ENCODE assay signal across 12 cellular contexts in genomic region chr1:41475859-41476567, GRCh38. TPM values are rescaled to one million over a fixed set of nuclear protein-coding genes. Genes with fewer than 3 reads are reported as not detected.
DNase-seq lines count a peak whose midpoint lies in the region; ATAC-seq, FAIRE-seq and TF ChIP-seq lines count a peak whose summit lies in the region.
"Had no signal": no experiment of that assay in that cellular context is flagged by ENCODE, and none has a peak within 500 bp of the region (broad histone marks: within the 10 kb centered on the region; RNA-seq: fewer than 3 reads in every experiment).

No MANE protein-coding gene starts in this region.

- FAIRE-seq in kidney (lab: Jason Lieb, UNC) = no peak

- H3K9me2 ChIP-seq in Loucy (replicated peaks; ENCODE audit: low read depth, low read length) = no peaks in the 10 kb centered on the region

- no peaks in the 10 kb centered on the region for H4K20me1 ChIP-seq in Loucy (ENCODE audit: insufficient read depth, low read length, poor library complexity, severe bottlenecking)
- H4K20me1 ChIP-seq in mammary epithelial cell (ENCODE audit: insufficient read depth, low read length) = no peaks in the 10 kb centered on the region

- CTCF ChIA-PET in mammary epithelial cell (lab: Charles Lee; ENCODE audit: low non-redundant PET) = interaction anchor here (0.5 to 0.6 kb wide), 3 partner anchors 8 to 94 kb away, joined by 3 to 7 read pairs (median 3); partner anchors contain the start of gene EDN2

- peak; percentile 47 for DNase-seq in mammary epithelial cell
- peak; percentile 20 for DNase-seq in kidney
- DNase-seq in transverse colon = no peak
- no peak for DNase-seq in NCI-H187 treated with DMSO at 0.1 percent for 48 hours (lab: John Stamatoyannopoulos, UW)
- no peak for DNase-seq in spleen
- DNase-seq: foreskin melanocyte; KBM-7; stimulated activated naive B cell treated with anti-CD40 and anti-IgM and Interleukin-4, amounts not matched to agents 10 μg/mL and 1 μg/mL and 100 μg/mL, for 72 hours had no signal

- 59% methylated on average over 8 of the region's 8 CpGs for WGBS in mammary epithelial cell (ENCODE audit: low coverage, missing lambda C conversion rate)
- WGBS in transverse colon (ENCODE audit: low coverage in 1 of 2), 2 donors = 53 to 66% methylated on average over 3 to 8 of the region's 8 CpGs
- WGBS in spleen, 5 donors = 49 to 79% (median 66%) methylated on average over 8 of the region's 8 CpGs

- H2AFZ ChIP-seq in Loucy (ENCODE audit: low read length) (no peak overlapping the region), mammary epithelial cell (ENCODE audit: low read depth, low read length) (no peak overlapping the region)

- H3K79me2 ChIP-seq in Loucy (ENCODE audit: insufficient read depth, low read length) (no peaks in the 10 kb centered on the region), mammary epithelial cell (ENCODE audit: insufficient read depth, low read length) (no peaks in the 10 kb centered on the region)

- intact Hi-C loops in mammary epithelial cell (cut with micrococcal nuclease) = no loop called here
- intact Hi-C loops in kidney (cut with DNase I) = no loop called here
- intact Hi-C loops in transverse colon (cut with DNase I; ENCODE audit: low total_unique reads) = no loop called here
- intact Hi-C loops in spleen (cut with DNase I; ENCODE audit: low total_unique reads) = no loop called here

- no peak overlapping the region for H3K4me3 ChIP-seq in Loucy (ENCODE audit: low read length, poor library complexity, severe bottlenecking)
- H3K4me3 ChIP-seq in mammary epithelial cell (replicated peaks in 1 of 3; ENCODE audit: insufficient read depth in 1 of 3, low read depth in 2 of 3, low read length in 3 of 3) = no peak overlapping the region
- H3K4me3 ChIP-seq in kidney (ENCODE audit: low read length in 2 of 2) = no peak overlapping the region
- H3K4me3 ChIP-seq in transverse colon = no peak overlapping the region
- H3K4me3 ChIP-seq in spleen = no peak overlapping the region

- BruUV-seq in mammary epithelial cell (replicated peaks; lab: Mats Ljungman, UMichigan) = no TSS peak

- 0 out of 2 replicates have a peak, but pooled peaks have one; percentile 10 for TF ChIP-seq CTCF in Loucy (conservative IDR thresholded peaks at IDR 0.05; ENCODE audit: low read length)
- TF ChIP-seq CTCF in mammary epithelial cell (conservative IDR thresholded peaks at IDR 0.05 in 1 of 2, IDR thresholded peaks at IDR 0.05 in 1 of 2; ENCODE audit: extremely low read depth in 1 of 2, insufficient read depth in 1 of 2, low read depth in 1 of 2, low read length in 2 of 2) = peak in 1 of 2 donors; percentile 2
- no peak for TF ChIP-seq CTCF in kidney (IDR thresholded peaks at IDR 0.05; ENCODE audit: borderline replicate concordance, extremely low read depth, insufficient read depth)
- no peak for TF ChIP-seq CTCF in transverse colon (IDR thresholded peaks at IDR 0.05)
- no peak for TF ChIP-seq CTCF in spleen (IDR thresholded peaks at IDR 0.05 in 8 of 11, conservative IDR thresholded peaks at IDR 0.05 in 3 of 11)

- H3K36me3 ChIP-seq in Loucy (ENCODE audit: insufficient read depth, low read length) (no peaks in the 10 kb centered on the region), mammary epithelial cell (ENCODE audit: insufficient read depth, low read length) (no peaks in the 10 kb centered on the region), kidney (ENCODE audit: control insufficient read depth in 1 of 2, insufficient read depth in 2 of 2, low read length in 2 of 2) (no peaks in the 10 kb centered on the region), transverse colon (no peaks in the 10 kb centered on the region), spleen (no peaks in the 10 kb centered on the region)
- H3K36me3 ChIP-seq: neutrophil had no signal

- no peaks in the 10 kb centered on the region for H3K4me1 ChIP-seq in Loucy (ENCODE audit: insufficient read depth, low read length, poor library complexity, severe bottlenecking)
- peaks cover 24% of the 10 kb centered on the region for H3K4me1 ChIP-seq in mammary epithelial cell (ENCODE audit: insufficient read depth, low read length)
- H3K4me1 ChIP-seq in kidney (ENCODE audit: control insufficient read depth in 1 of 2, insufficient read depth in 1 of 2, low read depth in 1 of 2, low read length in 2 of 2) = peaks cover 9 to 20% of the 10 kb centered on the region in 2 donors
- peaks cover 28 to 49% (median 35%) of the 10 kb centered on the region in 4 donors for H3K4me1 ChIP-seq in transverse colon
- peaks cover 0 to 54% (median 19%) of the 10 kb centered on the region in 6 donors for H3K4me1 ChIP-seq in spleen

- H3K4me2 ChIP-seq in Loucy (ENCODE audit: low read depth, low read length, poor library complexity, severe bottlenecking) = no peak overlapping the region
- no peak overlapping the region for H3K4me2 ChIP-seq in mammary epithelial cell (ENCODE audit: insufficient read depth, low read depth, low read length)

- H3K9ac ChIP-seq in Loucy (ENCODE audit: low read depth, low read length, poor library complexity, severe bottlenecking) = no peak overlapping the region
- H3K9ac ChIP-seq in mammary epithelial cell (ENCODE audit: insufficient read depth, low read length) = no peak overlapping the region
- no peak overlapping the region for H3K9ac ChIP-seq in kidney (ENCODE audit: low read length in 2 of 2)

- in situ Hi-C loops in mammary epithelial cell (cut with MboI; ENCODE audit: low sequenced_read_pairs in 2 of 2) (no loop called here), transverse colon (cut with MboI; ENCODE audit: low pct_ligation_motif_present in 1 of 4, low pct_unique_long_range_greater_than_20kb in 1 of 4, low sequenced_read_pairs in 3 of 4) (no loop called here)

- H3K27me3 ChIP-seq in Loucy (ENCODE audit: insufficient read depth, low read length, poor library complexity, severe bottlenecking) (no peaks in the 10 kb centered on the region), mammary epithelial cell (ENCODE audit: insufficient read depth, low read length) (no peaks in the 10 kb centered on the region), transverse colon (no peaks in the 10 kb centered on the region), spleen (replicated peaks in 1 of 7) (no peaks in the 10 kb centered on the region)
- H3K27me3 ChIP-seq: neutrophil had no signal

- no peaks in the 10 kb centered on the region for H3F3A ChIP-seq in Loucy (ENCODE audit: low read depth)

- TF ChIP-seq EP300 in transverse colon (IDR thresholded peaks at IDR 0.05; ENCODE audit: low read depth) = no peak

- H3K27ac ChIP-seq in mammary epithelial cell (ENCODE audit: insufficient read depth, low read depth, low read length) (no peak overlapping the region), kidney (ENCODE audit: low read depth in 2 of 2, low read length in 2 of 2) (peak overlapping the region in 1 of 2 donors; percentile 85), transverse colon (peak overlapping the region in 3 of 4 donors; percentile 25 to 83 (median 38)), spleen (no peak overlapping the region)
- H3K27ac ChIP-seq: neutrophil had no signal

- no peak for ATAC-seq in GM21723 (IDR thresholded peaks at IDR 0.05; ENCODE audit: unreplicated experiment)
- ATAC-seq: Panc1; stimulated activated naive B cell treated with anti-CD40 and anti-IgM and Interleukin-4, amounts not matched to agents 10 μg/mL and 1 μg/mL and 100 μg/mL, for 72 hours had no signal

- no peaks in the 10 kb centered on the region for H3K9me3 ChIP-seq in Loucy (ENCODE audit: insufficient read depth, low read depth, low read length)
- no peaks in the 10 kb centered on the region for H3K9me3 ChIP-seq in mammary epithelial cell (replicated peaks; ENCODE audit: insufficient read depth, low read length)
- no peaks in the 10 kb centered on the region for H3K9me3 ChIP-seq in kidney (ENCODE audit: control insufficient read depth in 1 of 2, low read length in 2 of 2)
- H3K9me3 ChIP-seq in transverse colon = no peaks in the 10 kb centered on the region
- H3K9me3 ChIP-seq in spleen = no peaks in the 10 kb centered on the region
- H3K9me3 ChIP-seq: neutrophil had no signal

- dilution Hi-C loops in mammary epithelial cell (cut with HindIII; ENCODE audit: low sequenced_read_pairs) = no loop called here

- TF ChIP-seq POLR2A in transverse colon (IDR thresholded peaks at IDR 0.05) (no peak), spleen (IDR thresholded peaks at IDR 0.05) (no peak)

RNA-seq across cellular contexts. Expression of gene EDN2, which starts 8.5 kb away (rescaled TPM):
- total RNA-seq in mammary epithelial cell = 1 to 10 TPM in 1 of 2 donors, under 1 TPM in 1; 0.56 to 1.3 TPM
- polyA plus RNA-seq in mammary epithelial cell = 1.4 TPM
- polyA minus RNA-seq in mammary epithelial cell = not detected
- 2.9 TPM for total RNA-seq in kidney
- polyA plus RNA-seq in kidney (ENCODE audit: insufficient read depth, low read depth, low replicate concordance) = 2.3 TPM
- 10 to 100 TPM in 2 of 4 donors, 1 to 10 TPM in 2; 3.8 to 15.7 (median 10.3) TPM for total RNA-seq in transverse colon
- total RNA-seq in spleen = not detected
- polyA plus RNA-seq in spleen = not detected

Comparison
In these comparisons a context has a peak if more than half of its experiments do, and no peak if none do; other contexts are left out.
1. DNase-seq: peak in mammary epithelial cell (single experiment) and kidney (single experiment); none in transverse colon (single experiment), NCI-H187 treated with DMSO at 0.1 percent for 48 hours (single experiment) and spleen (single experiment).
2. H3K27ac ChIP-seq: peak in transverse colon (3 of 4); none in mammary epithelial cell (single experiment) and spleen (0 of 8).